ENCODE assay signal across 16 cellular contexts in genomic region chr15:42152196-42152920, GRCh38. TPM values are rescaled to one million over a fixed set of nuclear protein-coding genes. Genes with fewer than 3 reads are reported as not detected.
DNase-seq lines count a peak whose midpoint lies in the region; ATAC-seq lines count a peak whose summit lies in the region.
"Had no signal": no experiment of that assay in that cellular context is flagged by ENCODE, and none has a peak within 500 bp of the region (broad histone marks: within the 10 kb centered on the region; RNA-seq: fewer than 3 reads in every experiment).

No MANE protein-coding gene starts in this region.

- H3K4me3 Mint-ChIP-seq in natural killer cell treated with Interleukin-12 subunit alpha and Interleukin-12 subunit beta and Interleukin-15 and Interleukin-18, amount 100 ng/mL, for 72 hours = no peak overlapping the region
- H3K4me3 Mint-ChIP-seq: activated B cell treated with CpG ODN at 0.5 μM for 24 hours; activated T-cell treated with anti-CD3 and anti-CD28 coated beads, Interleukin-2, amount 50 U/mL, for 4 hours; CD4-positive, CD25-positive, alpha-beta regulatory T cell; stimulated activated memory B cell treated with anti-CD40 and anti-IgM and Interleukin-4, amounts not matched to agents 10 μg/mL and 1 μg/mL and 100 μg/mL, for 72 hours had no signal

- DNase-seq in ELF-1 (ENCODE audit: low read depth, low spot score) (peak; percentile 34), islet precursor cell (peak; percentile 43), renal cortical epithelial cell (ENCODE audit: low read depth) (peak; percentile 72), cortex of kidney (lab: John Stamatoyannopoulos, UW) (no peak), SKM-1 treated with dmso at 0.1 percent for 144 hours (lab: John Stamatoyannopoulos, UW; ENCODE audit: unreplicated experiment) (no peak)
- DNase-seq in natural killer cell treated with Interleukin-12 subunit alpha and Interleukin-12 subunit beta and Interleukin-15 and Interleukin-18, amount 100 ng/mL, for 72 hours (ENCODE audit: low spot score) = no peak
- DNase-seq: activated B cell treated with CpG ODN at 0.5 μM for 24 hours; activated T-cell treated with anti-CD3 and anti-CD28 coated beads, Interleukin-2, amount 50 U/mL, for 4 hours; CD4-positive, CD25-positive, alpha-beta regulatory T cell; NCI-H1092; NCI-H510A; SHP77 had no signal

- no peaks in the 10 kb centered on the region for H3K9me3 Mint-ChIP-seq in natural killer cell treated with Interleukin-12 subunit alpha and Interleukin-12 subunit beta and Interleukin-15 and Interleukin-18, amount 100 ng/mL, for 72 hours
- H3K9me3 Mint-ChIP-seq: activated B cell treated with CpG ODN at 0.5 μM for 24 hours; activated T-cell treated with anti-CD3 and anti-CD28 coated beads, Interleukin-2, amount 50 U/mL, for 4 hours; CD4-positive, CD25-positive, alpha-beta regulatory T cell; stimulated activated memory B cell treated with anti-CD40 and anti-IgM and Interleukin-4, amounts not matched to agents 10 μg/mL and 1 μg/mL and 100 μg/mL, for 72 hours had no signal

- no peaks in the 10 kb centered on the region for H3K4me1 Mint-ChIP-seq in natural killer cell treated with Interleukin-12 subunit alpha and Interleukin-12 subunit beta and Interleukin-15 and Interleukin-18, amount 100 ng/mL, for 72 hours (ENCODE audit: low read depth in 2 of 2)
- H3K4me1 Mint-ChIP-seq: activated B cell treated with CpG ODN at 0.5 μM for 24 hours; CD4-positive, CD25-positive, alpha-beta regulatory T cell; stimulated activated memory B cell treated with anti-CD40 and anti-IgM and Interleukin-4, amounts not matched to agents 10 μg/mL and 1 μg/mL and 100 μg/mL, for 72 hours had no signal

- peak overlapping the region; percentile 35 for H3K27ac ChIP-seq in cingulate gyrus (ENCODE audit: low read depth, low read length)

- no peaks in the 10 kb centered on the region for H3K36me3 Mint-ChIP-seq in natural killer cell treated with Interleukin-12 subunit alpha and Interleukin-12 subunit beta and Interleukin-15 and Interleukin-18, amount 100 ng/mL, for 72 hours
- H3K36me3 Mint-ChIP-seq: CD4-positive, CD25-positive, alpha-beta regulatory T cell; stimulated activated memory B cell treated with anti-CD40 and anti-IgM and Interleukin-4, amounts not matched to agents 10 μg/mL and 1 μg/mL and 100 μg/mL, for 72 hours had no signal

- no peak overlapping the region for H3K27ac Mint-ChIP-seq in natural killer cell treated with Interleukin-12 subunit alpha and Interleukin-12 subunit beta and Interleukin-15 and Interleukin-18, amount 100 ng/mL, for 72 hours
- H3K27ac Mint-ChIP-seq: activated B cell treated with CpG ODN at 0.5 μM for 24 hours; CD4-positive, CD25-positive, alpha-beta regulatory T cell; stimulated activated memory B cell treated with anti-CD40 and anti-IgM and Interleukin-4, amounts not matched to agents 10 μg/mL and 1 μg/mL and 100 μg/mL, for 72 hours had no signal

- H3K27me3 Mint-ChIP-seq in natural killer cell treated with Interleukin-12 subunit alpha and Interleukin-12 subunit beta and Interleukin-15 and Interleukin-18, amount 100 ng/mL, for 72 hours = peaks cover 0 to 7% of the 10 kb centered on the region in 2 donors
- H3K27me3 Mint-ChIP-seq: activated B cell treated with CpG ODN at 0.5 μM for 24 hours; CD4-positive, CD25-positive, alpha-beta regulatory T cell; stimulated activated memory B cell treated with anti-CD40 and anti-IgM and Interleukin-4, amounts not matched to agents 10 μg/mL and 1 μg/mL and 100 μg/mL, for 72 hours had no signal

- ATAC-seq in natural killer cell treated with Interleukin-12 subunit alpha and Interleukin-12 subunit beta and Interleukin-15 and Interleukin-18, amount 100 ng/mL, for 72 hours = no peak
- ATAC-seq in HG03139 (IDR thresholded peaks at IDR 0.05; ENCODE audit: unreplicated experiment) = no peak
- ATAC-seq: activated T-cell treated with anti-CD3 and anti-CD28 coated beads, Interleukin-2, amount 50 U/mL, for 4 hours; stimulated activated memory B cell treated with anti-CD40 and anti-IgM and Interleukin-4, amounts not matched to agents 10 μg/mL and 1 μg/mL and 100 μg/mL, for 72 hours had no signal

RNA-seq across cellular contexts. Expression of gene PLA2G4F, which starts 4.1 kb away (rescaled TPM):
- 0.20 and 2.1 TPM in 2 replicates for total RNA-seq in renal cortical epithelial cell
- total RNA-seq in natural killer cell treated with Interleukin-12 subunit alpha and Interleukin-12 subunit beta and Interleukin-15 and Interleukin-18, amount 100 ng/mL, for 72 hours = not detected
- total RNA-seq: activated B cell treated with CpG ODN at 0.5 μM for 24 hours; CD4-positive, CD25-positive, alpha-beta regulatory T cell; endothelial cell of umbilical vein had no signal

RNA-seq across cellular contexts. Expression of gene VPS39, which starts 55.7 kb away (rescaled TPM):
- 26.4 and 62.5 TPM in 2 replicates for total RNA-seq in renal cortical epithelial cell
- 10 to 100 TPM; 66.2 to 84.6 TPM for total RNA-seq in natural killer cell treated with Interleukin-12 subunit alpha and Interleukin-12 subunit beta and Interleukin-15 and Interleukin-18, amount 100 ng/mL, for 72 hours

RNA-seq across cellular contexts. Expression of gene PLA2G4D, which starts 58.0 kb away (rescaled TPM):
- not detected in 2 replicates for total RNA-seq in renal cortical epithelial cell
- not detected for total RNA-seq in natural killer cell treated with Interleukin-12 subunit alpha and Interleukin-12 subunit beta and Interleukin-15 and Interleukin-18, amount 100 ng/mL, for 72 hours
- total RNA-seq: activated B cell treated with CpG ODN at 0.5 μM for 24 hours; activated T-cell treated with anti-CD3 and anti-CD28 coated beads, Interleukin-2, amount 50 U/mL, for 4 hours; CD4-positive, CD25-positive, alpha-beta regulatory T cell; endothelial cell of umbilical vein had no signal

Comparison
In these comparisons a context has a peak if more than half of its experiments do, and no peak if none do; other contexts are left out.
1. DNase-seq: peak in ELF-1 (single experiment), islet precursor cell (single experiment) and renal cortical epithelial cell (single experiment); none in cortex of kidney (single experiment), natural killer cell treated with Interleukin-12 subunit alpha and Interleukin-12 subunit beta and Interleukin-15 and Interleukin-18, amount 100 ng/mL, for 72 hours (single experiment) and SKM-1 treated with dmso at 0.1 percent for 144 hours (single experiment).